8 cellular contexts compared by ENCODE assay signal in the genomic region with DNA sequence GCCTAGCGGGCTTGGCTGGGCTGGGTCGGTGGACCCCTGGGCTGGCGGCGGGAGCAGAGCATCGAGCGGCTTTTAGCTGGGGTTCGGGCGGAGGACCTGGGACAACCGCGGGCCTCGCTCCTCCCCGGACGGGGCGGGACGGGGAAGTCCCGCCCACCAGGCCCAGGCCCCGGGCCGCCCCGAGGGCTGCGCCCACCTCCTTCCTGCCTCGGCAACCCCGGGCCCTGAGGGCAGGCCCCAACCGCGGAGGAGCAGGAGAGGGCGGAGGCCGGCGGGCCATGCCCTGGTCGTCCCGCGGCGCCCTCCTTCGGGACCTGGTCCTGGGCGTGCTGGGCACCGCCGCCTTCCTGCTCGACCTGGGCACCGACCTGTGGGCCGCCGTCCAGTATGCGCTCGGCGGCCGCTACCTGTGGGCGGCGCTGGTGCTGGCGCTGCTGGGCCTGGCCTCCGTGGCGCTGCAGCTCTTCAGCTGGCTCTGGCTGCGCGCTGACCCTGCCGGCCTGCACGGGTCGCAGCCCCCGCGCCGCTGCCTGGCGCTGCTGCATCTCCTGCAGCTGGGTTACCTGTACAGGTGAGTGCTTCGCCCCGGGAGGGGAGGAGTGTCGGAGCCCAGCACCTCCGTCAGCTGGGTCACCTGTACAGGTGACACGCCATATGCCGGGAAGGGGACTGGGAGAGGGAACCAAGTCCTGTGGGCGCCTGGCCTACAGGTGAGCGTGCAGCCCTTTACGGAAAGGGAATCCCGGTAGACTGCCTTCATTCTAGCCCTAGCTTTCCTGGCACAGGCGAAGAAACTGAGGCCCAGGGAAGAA. TPM values are rescaled to one million over a fixed set of nuclear protein-coding genes. Genes with fewer than 3 reads are reported as not detected.
DNase-seq lines count a peak whose midpoint lies in the region; ATAC-seq and TF ChIP-seq lines count a peak whose summit lies in the region.

A gene with protein sequence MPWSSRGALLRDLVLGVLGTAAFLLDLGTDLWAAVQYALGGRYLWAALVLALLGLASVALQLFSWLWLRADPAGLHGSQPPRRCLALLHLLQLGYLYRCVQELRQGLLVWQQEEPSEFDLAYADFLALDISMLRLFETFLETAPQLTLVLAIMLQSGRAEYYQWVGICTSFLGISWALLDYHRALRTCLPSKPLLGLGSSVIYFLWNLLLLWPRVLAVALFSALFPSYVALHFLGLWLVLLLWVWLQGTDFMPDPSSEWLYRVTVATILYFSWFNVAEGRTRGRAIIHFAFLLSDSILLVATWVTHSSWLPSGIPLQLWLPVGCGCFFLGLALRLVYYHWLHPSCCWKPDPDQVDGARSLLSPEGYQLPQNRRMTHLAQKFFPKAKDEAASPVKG (plus strand): TSS at position 182 of the 812 bp plus-strand sequence. CDS start 97 bp downstream, at position 279.

- H3K27ac Mint-ChIP-seq in neural progenitor cell: no peak within 1 kb of the TSS

- H3F3A ChIP-seq in PC-3 (ENCODE audit: low read length, unreplicated experiment): no peaks in the 10 kb centered on the region
- peaks cover 28% of the 10 kb centered on the region for H3F3A ChIP-seq in neural progenitor cell (ENCODE audit: low read depth)

- H3K4me2 ChIP-seq in PC-3 (ENCODE audit: low read length) (peak within 1 kb of the TSS; percentile 93), neural progenitor cell (peak within 1 kb of the TSS; percentile 85)

- H3K4me3 ChIP-seq in PC-3 (ENCODE audit: low read length): peak within 1 kb of the TSS; percentile 74
- peak within 1 kb of the TSS; percentile 63 for H3K4me3 ChIP-seq in neural progenitor cell
- H3K4me3 ChIP-seq in subcutaneous abdominal adipose tissue (ENCODE audit: low read depth in 1 of 5, low read length in 5 of 5): peak within 1 kb of the TSS; percentile 71 to 91 (median 81)

- intact Hi-C loops in PC-3 (cut with micrococcal nuclease): loop anchor here (1.0 kb wide), 1 partner anchor 25 kb away; no protein-coding TSS in a partner anchor

- BruUV-seq in PC-3 (replicated peaks; lab: Mats Ljungman, UMichigan): no TSS peak

- H3K4me1 ChIP-seq in PC-3 (ENCODE audit: insufficient read depth, low read length) (peaks cover 26% of the 10 kb centered on the region), neural progenitor cell (no peaks in the 10 kb centered on the region), subcutaneous abdominal adipose tissue (ENCODE audit: control insufficient read depth in 5 of 5, insufficient read depth in 5 of 5, low read length in 5 of 5) (peaks cover 8 to 32% (median 24%) of the 10 kb centered on the region in 5 donors)

- H3K36me3 Mint-ChIP-seq in neural progenitor cell: no peaks in the 10 kb centered on the region

- POLR2A ChIA-PET in PC-3 (lab: Charles Lee; ENCODE audit: unreplicated experiment): interaction anchor here (0.6 to 1.3 kb wide), 2 partner anchors 8 to 12 kb away, joined by 3 read pairs; no protein-coding TSS in a partner anchor

- DNase-seq in AG08396 (ENCODE audit: low spot score): peak; percentile 93
- DNase-seq in PC-3: peak; percentile 79
- DNase-seq in activated effector memory CD4-positive, alpha-beta T cell treated with Interleukin-2 at 50 U/mL for 16 hours: peak; percentile 84
- DNase-seq in fibroblast of the conjunctiva (ENCODE audit: low read depth): peak; percentile 36
- DNase-seq in neural progenitor cell (ENCODE audit: low spot score): peak; percentile 94

- H3K27me3 Mint-ChIP-seq in neural progenitor cell (ENCODE audit: insufficient read depth, low read depth): peaks cover 12% of the 10 kb centered on the region

- H3K36me3 ChIP-seq in PC-3 (ENCODE audit: low read depth, low read length) (peaks cover 3% of the 10 kb centered on the region; the same call in 1 of the 2 replicates), neural progenitor cell (no peaks in the 10 kb centered on the region), subcutaneous abdominal adipose tissue (ENCODE audit: control insufficient read depth in 5 of 5, insufficient read depth in 5 of 5, low read length in 5 of 5) (peaks cover 0 to 20% (median 15%) of the 10 kb centered on the region in 5 donors)

- no peaks in the 10 kb centered on the region for H3K9me3 Mint-ChIP-seq in neural progenitor cell

- CTCF ChIA-PET in PC-3 (lab: Charles Lee): no interaction called here

- peaks cover 37% of the 10 kb centered on the region for H3K79me2 ChIP-seq in PC-3 (ENCODE audit: low read length)
- no peaks in the 10 kb centered on the region for H3K79me2 ChIP-seq in neural progenitor cell (ENCODE audit: low read depth)

- H3K27ac ChIP-seq in PC-3 (ENCODE audit: low read length): peak within 1 kb of the TSS; percentile 81
- H3K27ac ChIP-seq in neural progenitor cell: peak within 1 kb of the TSS; percentile 31
- peak within 1 kb of the TSS; percentile 83 for H3K27ac ChIP-seq in subcutaneous abdominal adipose tissue (ENCODE audit: low read depth, low read length)

- H3K9me3 ChIP-seq in PC-3 (ENCODE audit: low read length): no peaks in the 10 kb centered on the region
- no peaks in the 10 kb centered on the region for H3K9me3 ChIP-seq in neural progenitor cell (ENCODE audit: low read depth)
- no peaks in the 10 kb centered on the region for H3K9me3 ChIP-seq in subcutaneous abdominal adipose tissue (ENCODE audit: control insufficient read depth in 5 of 5, low read length in 5 of 5)

- H3K27me3 ChIP-seq in PC-3 (ENCODE audit: low read length) (no peaks in the 10 kb centered on the region), neural progenitor cell (no peaks in the 10 kb centered on the region), subcutaneous abdominal adipose tissue (ENCODE audit: control insufficient read depth in 5 of 5, insufficient read depth in 4 of 5, low read length in 5 of 5) (peaks cover 0 to 3% (median 0%) of the 10 kb centered on the region in 5 donors)

- H3K4me3 Mint-ChIP-seq in neural progenitor cell: peak within 1 kb of the TSS; percentile 85

- H3K9ac ChIP-seq in PC-3 (ENCODE audit: low read length): peak within 1 kb of the TSS; percentile 73
- H3K9ac ChIP-seq in neural progenitor cell: no peak within 1 kb of the TSS
- H3K9ac ChIP-seq in subcutaneous abdominal adipose tissue (ENCODE audit: low read length in 5 of 5): peak within 1 kb of the TSS; percentile 63 to 94 (median 81)

- no peaks in the 10 kb centered on the region for H4K20me1 ChIP-seq in PC-3 (ENCODE audit: low read length)
- peaks cover 13% of the 10 kb centered on the region for H4K20me1 ChIP-seq in neural progenitor cell (ENCODE audit: low read depth)

- no peaks in the 10 kb centered on the region for H3K9me2 ChIP-seq in PC-3 (replicated peaks; ENCODE audit: low read length)

- peaks cover 15% of the 10 kb centered on the region for H3K4me1 Mint-ChIP-seq in neural progenitor cell

- TF ChIP-seq CTCF in PC-3 (conservative IDR thresholded peaks at IDR 0.05; ENCODE audit: low read depth, low read length): peak; percentile 68
- TF ChIP-seq CTCF in neural progenitor cell (IDR thresholded peaks at IDR 0.05): peak; percentile 65

- ATAC-seq in GM19023 (IDR thresholded peaks at IDR 0.05; ENCODE audit: unreplicated experiment) (peak; percentile 81), HG03280 (IDR thresholded peaks at IDR 0.05; ENCODE audit: unreplicated experiment) (peak; percentile 85), PC-3 (peak; percentile 92)

- peak within 1 kb of the TSS; percentile 91 for H2AFZ ChIP-seq in PC-3 (ENCODE audit: low read length)
- peak within 1 kb of the TSS; percentile 71 for H2AFZ ChIP-seq in neural progenitor cell (replicated peaks)

RNA-seq across cellular contexts. Expression of the gene that starts here (rescaled TPM):
- total RNA-seq in PC-3 (2014; rRNA removed): 6.9 and 8.2 TPM in 2 replicates
- total RNA-seq in neural progenitor cell (ENCODE audit: low replicate concordance): 4.3 and 13.0 TPM in 2 replicates

Comparison
In these comparisons a context has a peak if more than half of its experiments do, and no peak if none do; other contexts are left out.
1. Peak in every context shown above with its lines: DNase-seq, ATAC-seq, H3K4me3 ChIP-seq and H3K27ac ChIP-seq.
2. DNase-seq: peak in every context shown above with its lines; median percentile 94 in neural progenitor cell; 93 in AG08396; 84 in activated effector memory CD4-positive, alpha-beta T cell treated with Interleukin-2 at 50 U/mL for 16 hours; 79 in PC-3; 36 in fibroblast of the conjunctiva.
3. H3K27ac ChIP-seq: peak in every context shown above with its lines; median percentile 83 in subcutaneous abdominal adipose tissue; 81 in PC-3; 31 in neural progenitor cell.